In the genomic region with DNA sequence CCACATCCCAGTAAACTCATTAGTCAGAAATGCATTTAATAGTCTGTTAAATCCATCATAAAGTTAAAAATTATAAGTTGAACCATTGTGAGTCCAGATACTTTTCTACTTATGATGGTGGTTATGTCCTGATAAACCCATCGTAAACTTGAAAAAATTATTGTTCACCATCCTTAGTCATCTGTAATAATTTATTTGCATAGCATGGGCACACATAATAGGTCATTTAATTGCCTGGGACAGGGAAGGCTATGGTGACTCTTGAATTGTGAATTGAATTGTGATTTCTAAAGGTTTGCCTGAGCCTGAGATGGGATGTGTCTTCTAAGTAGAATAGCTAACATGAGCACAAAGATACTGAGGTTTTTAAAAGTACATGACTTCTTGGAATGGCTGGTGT, we compare ENCODE assay signal across 1 cellular context.
TF ChIP-seq lines count a peak whose summit lies in the region.

No MANE protein-coding gene starts in this region.

TF ChIP-seq in IMR-90, 13 proteins besides CTCF, POLR2A, EP300 and RAD21:
- TF ChIP-seq, protein P1, sequence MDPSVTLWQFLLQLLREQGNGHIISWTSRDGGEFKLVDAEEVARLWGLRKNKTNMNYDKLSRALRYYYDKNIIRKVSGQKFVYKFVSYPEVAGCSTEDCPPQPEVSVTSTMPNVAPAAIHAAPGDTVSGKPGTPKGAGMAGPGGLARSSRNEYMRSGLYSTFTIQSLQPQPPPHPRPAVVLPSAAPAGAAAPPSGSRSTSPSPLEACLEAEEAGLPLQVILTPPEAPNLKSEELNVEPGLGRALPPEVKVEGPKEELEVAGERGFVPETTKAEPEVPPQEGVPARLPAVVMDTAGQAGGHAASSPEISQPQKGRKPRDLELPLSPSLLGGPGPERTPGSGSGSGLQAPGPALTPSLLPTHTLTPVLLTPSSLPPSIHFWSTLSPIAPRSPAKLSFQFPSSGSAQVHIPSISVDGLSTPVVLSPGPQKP (IDR thresholded peaks at IDR 0.05; ENCODE audit: borderline replicate concordance, low read depth, low read length), result no peak
- TF ChIP-seq BHLHE40 (IDR thresholded peaks at IDR 0.05; ENCODE audit: low read depth, low read length) (no peak), RCOR1 (IDR thresholded peaks at IDR 0.05; ENCODE audit: insufficient replicate concordance, low read length) (no peak), CHD1 (IDR thresholded peaks at IDR 0.05; ENCODE audit: low read depth, low read length) (no peak), CEBPB (IDR thresholded peaks at IDR 0.05; ENCODE audit: low read depth, low read length) (no peak), RFX5 (IDR thresholded peaks at IDR 0.05; ENCODE audit: low read depth, low read length) (no peak), NFE2L2 (IDR thresholded peaks at IDR 0.05; ENCODE audit: low read depth, low read length) (no peak), MAFK (IDR thresholded peaks at IDR 0.05; ENCODE audit: low read depth, low read length) (no peak)
